ENCODE assay signal across 13 cellular contexts in the genomic region with DNA sequence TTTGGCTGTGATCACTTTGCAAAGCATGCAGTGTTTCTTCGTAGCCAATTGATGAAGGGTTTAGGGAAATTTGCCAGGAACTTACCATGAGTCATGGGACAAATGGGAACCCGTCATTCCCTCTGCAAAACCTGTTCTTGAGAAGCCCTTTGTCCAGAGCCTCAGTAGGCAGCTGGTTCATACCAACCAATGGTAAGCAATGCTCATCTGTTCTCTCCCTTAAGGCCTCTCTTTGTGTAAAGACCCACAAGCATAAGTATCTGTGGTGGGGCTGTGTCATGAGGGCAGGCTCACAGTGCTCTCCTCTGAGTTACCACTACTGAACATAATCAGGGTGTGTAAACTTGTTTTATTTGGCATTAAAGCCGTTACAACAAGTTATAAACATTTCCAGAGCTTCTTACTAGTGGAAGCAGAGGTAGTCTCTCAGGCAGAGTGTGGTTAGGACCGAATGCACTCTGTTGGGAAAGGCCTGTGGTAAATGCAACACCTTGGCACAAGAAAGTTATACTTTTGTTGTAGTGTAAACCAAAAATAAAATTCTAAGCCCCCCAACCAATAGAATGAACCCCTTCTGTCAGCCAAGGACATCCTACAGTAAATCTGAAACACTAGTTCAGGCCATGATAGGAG.
A peak's percentile ranks its signal among the peaks of the same experiment; 100 is the strongest.
DNase-seq lines count a peak whose midpoint lies in the region; ATAC-seq and TF ChIP-seq lines count a peak whose summit lies in the region.
"Had no signal": no experiment of that assay in that cellular context is flagged by ENCODE, and none has a peak within 500 bp of the region (broad histone marks: within the 10 kb centered on the region; RNA-seq: fewer than 3 reads in every experiment).

No MANE protein-coding gene starts in this region.

- H3K9me3 ChIP-seq in endodermal cell (ENCODE audit: control insufficient read depth, low read length) (no peaks in the 10 kb centered on the region), lower lobe of right lung (no peaks in the 10 kb centered on the region)
- H3K9me3 ChIP-seq: HAP-1 had no signal

- H3K27ac ChIP-seq in endodermal cell (ENCODE audit: low read depth, low read length) (no peak overlapping the region), lower lobe of right lung (no peak overlapping the region)
- H3K27ac ChIP-seq: parathyroid adenoma had no signal

- H3K9me3 Mint-ChIP-seq in endodermal cell = no peaks in the 10 kb centered on the region

- WGBS in endodermal cell (ENCODE audit: insufficient coverage in 1 of 2, insufficient read length in 1 of 2), 2 experiments = 73 to 82% methylated on average over 2 to 4 of the region's 4 CpGs

- H3K4me3 ChIP-seq in endodermal cell (ENCODE audit: low read length) (no peak overlapping the region), lower lobe of right lung (no peak overlapping the region)
- H3K4me3 ChIP-seq: BLaER1 treated with 17β-estradiol and CSF1 and Interleukin-3, amounts not matched to agents 10 nM and 100 nM; HAP-1 had no signal

- H3K4me1 Mint-ChIP-seq in endodermal cell = peaks cover 9% of the 10 kb centered on the region

- no peaks in the 10 kb centered on the region for H3K36me3 Mint-ChIP-seq in endodermal cell (ENCODE audit: low read depth)

- TF ChIP-seq CTCF in endodermal cell (conservative IDR thresholded peaks at IDR 0.05) (no peak), lower lobe of right lung (IDR thresholded peaks at IDR 0.05) (no peak)

- no peaks in the 10 kb centered on the region for H3K36me3 ChIP-seq in endodermal cell (ENCODE audit: control insufficient read depth, insufficient read depth, low read length)
- no peaks in the 10 kb centered on the region for H3K36me3 ChIP-seq in lower lobe of right lung
- H3K36me3 ChIP-seq: BLaER1 treated with 17β-estradiol and CSF1 and Interleukin-3, amounts not matched to agents 10 nM and 100 nM; HAP-1 had no signal

- H3K27me3 ChIP-seq in endodermal cell (ENCODE audit: control insufficient read depth, insufficient read depth, low read length, poor library complexity, severe bottlenecking) = no peaks in the 10 kb centered on the region
- no peaks in the 10 kb centered on the region for H3K27me3 ChIP-seq in lower lobe of right lung (ENCODE audit: low read depth)
- H3K27me3 ChIP-seq: BLaER1 treated with 17β-estradiol and CSF1 and Interleukin-3, amounts not matched to agents 10 nM and 100 nM had no signal

- H3K27ac Mint-ChIP-seq in endodermal cell = no peak overlapping the region

- H3K9ac ChIP-seq in endodermal cell (ENCODE audit: extremely low read depth, low read length, poor library complexity, severe bottlenecking) = no peak overlapping the region
- H3K9ac ChIP-seq: BLaER1 treated with 17β-estradiol and CSF1 and Interleukin-3, amounts not matched to agents 10 nM and 100 nM; parathyroid adenoma had no signal

- DNase-seq in DMS153 treated with DMSO at 0.1 percent for 48 hours (lab: John Stamatoyannopoulos, UW; ENCODE audit: unreplicated experiment) = peak; percentile 7
- peak; percentile 38 for DNase-seq in NCI-H1048 (lab: John Stamatoyannopoulos, UW)
- peak; percentile 67 for DNase-seq in endodermal cell
- no peak for DNase-seq in lower lobe of right lung
- no peak for DNase-seq in GOT3 (lab: John Stamatoyannopoulos, UW)
- no peak for DNase-seq in stimulated activated CD4-positive, alpha-beta T cell treated with anti-CD3 and anti-CD28 coated beads, Interleukin-4, amount 100 ng/mL, for 24 hours
- DNase-seq in nucleus accumbens (lab: John Stamatoyannopoulos, UW) = no peak
- DNase-seq: activated naive CD4-positive, alpha-beta T cell; NCI-H748 treated with DMSO at 0.1 percent for 48 hours had no signal

- no peak overlapping the region for H3K4me3 Mint-ChIP-seq in endodermal cell

- H3K4me1 ChIP-seq in endodermal cell (ENCODE audit: control insufficient read depth, insufficient read depth, low read length) = peaks cover 5% of the 10 kb centered on the region
- H3K4me1 ChIP-seq in lower lobe of right lung = no peaks in the 10 kb centered on the region
- H3K4me1 ChIP-seq: HAP-1, parathyroid adenoma had no signal

- intact Hi-C loops in lower lobe of right lung (cut with DNase I) = no loop called here

- ATAC-seq in lower lobe of right lung (peak; percentile 49 to 58), GM18861 (IDR thresholded peaks at IDR 0.05; ENCODE audit: unreplicated experiment) (no peak)

- peaks cover 53% of the 10 kb centered on the region for H3K27me3 Mint-ChIP-seq in endodermal cell (ENCODE audit: insufficient read depth)

Comparison
In these comparisons a context has a peak if more than half of its experiments do, and no peak if none do; other contexts are left out.
1. DNase-seq: peak in DMS153 treated with DMSO at 0.1 percent for 48 hours (single experiment), NCI-H1048 (single experiment) and endodermal cell (single experiment); none in lower lobe of right lung (single experiment), GOT3 (single experiment), stimulated activated CD4-positive, alpha-beta T cell treated with anti-CD3 and anti-CD28 coated beads, Interleukin-4, amount 100 ng/mL, for 24 hours (single experiment) and nucleus accumbens (0 of 56).